In genomic region chr21:6082166-6082565, GRCh38 we compare ENCODE assay signal across 2 cellular contexts.
DNase-seq lines count a peak whose midpoint lies in the region; ATAC-seq and TF ChIP-seq lines count a peak whose summit lies in the region.
"Not testable (repeated sequence)": the region's sequence is repeated elsewhere in the genome, so short reads cannot be mapped to it uniquely, and the experiment has no call there.

No MANE protein-coding gene starts in this region.

- not testable (repeated sequence) for H3K27ac ChIP-seq in psoas muscle, gastrocnemius medialis

- ATAC-seq in psoas muscle (peak; percentile 20 to 79 (median 60)), gastrocnemius medialis (peak; percentile 38 to 54)

- WGBS in psoas muscle, 3 donors: no CpG with 5 or more reads among the region's 12 CpGs

- intact Hi-C loops in psoas muscle (cut with DNase I); gastrocnemius medialis (cut with DNase I; ENCODE audit: low total_unique reads): not testable (repeated sequence)

- not testable (repeated sequence) for H3K9me3 ChIP-seq in psoas muscle, gastrocnemius medialis

- DNase-seq in psoas muscle, gastrocnemius medialis: not testable (repeated sequence)

- H3K27me3 ChIP-seq in psoas muscle (ENCODE audit: insufficient read depth in 3 of 3, low read length in 2 of 3); gastrocnemius medialis: not testable (repeated sequence)

- not testable (repeated sequence) for TF ChIP-seq CTCF in psoas muscle (IDR thresholded peaks at IDR 0.05); gastrocnemius medialis (IDR thresholded peaks at IDR 0.05 in 4 of 5, conservative IDR thresholded peaks at IDR 0.05 in 1 of 5)

- not testable (repeated sequence) for TF ChIP-seq POLR2A in gastrocnemius medialis (IDR thresholded peaks at IDR 0.05)

- H3K4me1 ChIP-seq in psoas muscle, gastrocnemius medialis: not testable (repeated sequence)

- in situ Hi-C loops in gastrocnemius medialis (cut with MboI; ENCODE audit: low sequenced_read_pairs in 4 of 4): not testable (repeated sequence)

- not testable (repeated sequence) for H3K4me3 ChIP-seq in psoas muscle, gastrocnemius medialis

- not testable (repeated sequence) for H3K36me3 ChIP-seq in psoas muscle (ENCODE audit: insufficient read depth in 1 of 2, low read depth in 1 of 2); gastrocnemius medialis
